In genomic region chr21:25569711-25570110, GRCh38 we compare ENCODE assay signal across 17 cellular contexts. TPM values are rescaled to one million over a fixed set of nuclear protein-coding genes. Genes with fewer than 3 reads are reported as not detected.
DNase-seq lines count a peak whose midpoint lies in the region; ATAC-seq and TF ChIP-seq lines count a peak whose summit lies in the region.
"Had no signal": no experiment of that assay in that cellular context is flagged by ENCODE, and none has a peak within 500 bp of the region (broad histone marks: within the 10 kb centered on the region; RNA-seq: fewer than 3 reads in every experiment).

No MANE protein-coding gene starts in this region.

- H3K36me3 Mint-ChIP-seq in activated naive CD8-positive, alpha-beta T cell treated with anti-CD3 and anti-CD28 coated beads for 36 hours, result peaks cover 87% of the 10 kb centered on the region
- H3K36me3 Mint-ChIP-seq in stimulated activated naive B cell treated with anti-CD40 and anti-IgM and Interleukin-4, amounts not matched to agents 10 μg/mL and 1 μg/mL and 100 μg/mL, for 72 hours, result peaks cover 62 to 81% of the 10 kb centered on the region in 2 donors

- no peak overlapping the region for H3K4me3 ChIP-seq in IMR-90 (ENCODE audit: insufficient read depth, low read depth, low read length)
- no peak overlapping the region for H3K4me3 ChIP-seq in esophagus squamous epithelium
- H3K4me3 ChIP-seq: pancreas, Peyer's patch, tibial artery had no signal

- in situ Hi-C loops in IMR-90 (cut with MboI; ENCODE audit: low sequenced_read_pairs), result loop anchor here (10.0 kb wide), 1 partner anchor 145 kb away; no protein-coding TSS in a partner anchor

- peaks cover 19 to 44% of the 10 kb centered on the region in 2 experiments for H3K79me1 ChIP-seq in IMR-90 (ENCODE audit: low read depth in 1 of 2, low read length in 2 of 2)

- TF ChIP-seq CTCF in IMR-90 (conservative IDR thresholded peaks at IDR 0.05; ENCODE audit: low read depth, low read length), result no peak
- TF ChIP-seq CTCF in esophagus squamous epithelium (IDR thresholded peaks at IDR 0.05), result no peak

- no peak overlapping the region for H2BK15ac ChIP-seq in IMR-90 (ENCODE audit: low read depth, low read length)

- POLR2A ChIA-PET in IMR-90 (lab: Charles Lee; ENCODE audit: unreplicated experiment), result no interaction called here

- H4K91ac ChIP-seq in IMR-90 (ENCODE audit: insufficient read depth, low read depth, low read length), result no peak overlapping the region

- H3K27ac ChIP-seq in IMR-90 (ENCODE audit: insufficient read depth, low read length) (no peak overlapping the region), esophagus squamous epithelium (no peak overlapping the region)
- H3K27ac ChIP-seq: pancreas, tibial artery had no signal

- peaks cover 1% of the 10 kb centered on the region for H3K9me3 Mint-ChIP-seq in activated naive CD8-positive, alpha-beta T cell treated with anti-CD3 and anti-CD28 coated beads for 36 hours
- H3K9me3 Mint-ChIP-seq in stimulated activated naive B cell treated with anti-CD40 and anti-IgM and Interleukin-4, amounts not matched to agents 10 μg/mL and 1 μg/mL and 100 μg/mL, for 72 hours, result no peaks in the 10 kb centered on the region

- CTCF ChIA-PET in IMR-90 (lab: Yijun Ruan, JAX), result no interaction called here

- 80 to 100% methylated on average over 1 of the region's 4 CpGs for WGBS in IMR-90 (ENCODE audit: extremely low coverage in 2 of 2, insufficient read length in 1 of 2), 2 experiments
- WGBS in esophagus squamous epithelium, 2 donors, result 72 to 88% methylated on average over 4 of the region's 4 CpGs

- peaks cover 7% of the 10 kb centered on the region; the same call in 1 of the 2 replicates for H3K36me3 ChIP-seq in IMR-90 (ENCODE audit: control insufficient read depth, insufficient read depth, low read length)
- peaks cover 0 to 15% (median 0%) of the 10 kb centered on the region in 3 donors for H3K36me3 ChIP-seq in esophagus squamous epithelium
- H3K36me3 ChIP-seq: pancreas, Peyer's patch had no signal

- no peak overlapping the region for H3K9ac ChIP-seq in IMR-90 (ENCODE audit: low read depth, low read length)

- H3K4me1 Mint-ChIP-seq in activated naive CD8-positive, alpha-beta T cell treated with anti-CD3 and anti-CD28 coated beads for 36 hours, result peaks cover 62% of the 10 kb centered on the region
- peaks cover 40 to 70% of the 10 kb centered on the region in 2 donors for H3K4me1 Mint-ChIP-seq in stimulated activated naive B cell treated with anti-CD40 and anti-IgM and Interleukin-4, amounts not matched to agents 10 μg/mL and 1 μg/mL and 100 μg/mL, for 72 hours

- no peak overlapping the region for H3K56ac ChIP-seq in IMR-90 (ENCODE audit: extremely low read depth, insufficient read depth, low read length)

- no peak overlapping the region for H3K4ac ChIP-seq in IMR-90 (ENCODE audit: low read depth, low read length)

- no peak overlapping the region for H3K23ac ChIP-seq in IMR-90 (ENCODE audit: low read depth, low read length)

- no peak overlapping the region for H3K14ac ChIP-seq in IMR-90 (replicated peaks; ENCODE audit: low read depth, low read length)

- H2BK20ac ChIP-seq in IMR-90 (ENCODE audit: low read depth, low read length), result no peak overlapping the region

- no peak for TF ChIP-seq RAD21 in IMR-90 (IDR thresholded peaks at IDR 0.05; ENCODE audit: low read length)

- dilution Hi-C loops in IMR-90 (cut with HindIII; ENCODE audit: low sequenced_read_pairs, unreplicated experiment), result no loop called here

- H3K27me3 Mint-ChIP-seq in activated naive CD8-positive, alpha-beta T cell treated with anti-CD3 and anti-CD28 coated beads for 36 hours, result peaks cover 31% of the 10 kb centered on the region
- no peaks in the 10 kb centered on the region for H3K27me3 Mint-ChIP-seq in stimulated activated naive B cell treated with anti-CD40 and anti-IgM and Interleukin-4, amounts not matched to agents 10 μg/mL and 1 μg/mL and 100 μg/mL, for 72 hours

- no peaks in the 10 kb centered on the region; the same call in 1 of the 2 replicates for H4K20me1 ChIP-seq in IMR-90 (ENCODE audit: insufficient read depth, low read length)

- intact Hi-C loops in IMR-90 (cut with micrococcal nuclease) (no loop called here), esophagus squamous epithelium (cut with DNase I) (no loop called here)

- no peak overlapping the region for H4K5ac ChIP-seq in IMR-90 (ENCODE audit: low read depth, low read length)

- no peak overlapping the region for H2AFZ ChIP-seq in IMR-90 (replicated peaks; ENCODE audit: low read length, poor library complexity)

- H3K4me1 ChIP-seq in IMR-90 (ENCODE audit: control insufficient read depth, insufficient read depth, low read length) (peaks cover 3% of the 10 kb centered on the region), esophagus squamous epithelium (peaks cover 0 to 14% (median 0%) of the 10 kb centered on the region in 3 donors)
- H3K4me1 ChIP-seq: Peyer's patch had no signal

- no peaks in the 10 kb centered on the region for H3K9me3 ChIP-seq in IMR-90 (ENCODE audit: control insufficient read depth, insufficient read depth, low read length)
- no peaks in the 10 kb centered on the region for H3K9me3 ChIP-seq in esophagus squamous epithelium
- H3K9me3 ChIP-seq: pancreas, Peyer's patch, tibial artery had no signal

- peak overlapping the region; percentile 97 for H3K27ac Mint-ChIP-seq in activated naive CD8-positive, alpha-beta T cell treated with anti-CD3 and anti-CD28 coated beads for 36 hours
- peak overlapping the region; percentile 97 for H3K27ac Mint-ChIP-seq in stimulated activated naive B cell treated with anti-CD40 and anti-IgM and Interleukin-4, amounts not matched to agents 10 μg/mL and 1 μg/mL and 100 μg/mL, for 72 hours

- H3K18ac ChIP-seq in IMR-90 (ENCODE audit: low read depth, low read length), result no peak overlapping the region; the same call in 1 of the 2 replicates

- DNase-seq in stimulated activated CD4-positive, alpha-beta T cell treated with anti-CD3 and anti-CD28 coated beads, Interleukin-15, amount 100 ng/mL, for 24 hours, result peak; percentile 35
- DNase-seq in stimulated activated CD4-positive, alpha-beta T cell treated with anti-CD3 and anti-CD28 coated beads, Interleukin-1b, Interleukin-23, amount 100 ng/mL, for 48 hours, result no peak
- DNase-seq in IMR-90, result no peak
- no peak for DNase-seq in activated naive CD8-positive, alpha-beta T cell treated with anti-CD3 and anti-CD28 coated beads for 36 hours
- no peak for DNase-seq in stimulated activated naive B cell treated with anti-CD40 and anti-IgM and Interleukin-4, amounts not matched to agents 10 μg/mL and 1 μg/mL and 100 μg/mL, for 72 hours
- no peak for DNase-seq in GM03348 (ENCODE audit: low spot score)
- no peak for DNase-seq in esophagus squamous epithelium (lab: John Stamatoyannopoulos, UW)
- DNase-seq: activated CD4-positive, CD25-positive, alpha-beta regulatory T cell; DMS153; hypothalamus; kidney glomerular epithelial cell; NCI-H1417; pancreas; Peyer's patch; stimulated activated CD4-positive, alpha-beta T cell treated with anti-CD3 and anti-CD28 coated beads, Interleukin-4, amount 100 ng/mL, for 4 hours; tibial artery had no signal

- H3K4me2 ChIP-seq in IMR-90 (ENCODE audit: low read depth, low read length), result no peak overlapping the region

- no peak overlapping the region for H2AK9ac ChIP-seq in IMR-90 (replicated peaks; ENCODE audit: low read depth, low read length, poor library complexity)

- peak overlapping the region; percentile 96 for H3K4me3 Mint-ChIP-seq in activated naive CD8-positive, alpha-beta T cell treated with anti-CD3 and anti-CD28 coated beads for 36 hours
- H3K4me3 Mint-ChIP-seq in stimulated activated naive B cell treated with anti-CD40 and anti-IgM and Interleukin-4, amounts not matched to agents 10 μg/mL and 1 μg/mL and 100 μg/mL, for 72 hours, result peak overlapping the region; percentile 76 to 86

- H3K9me1 ChIP-seq in IMR-90 (ENCODE audit: insufficient read depth, low read length), result peaks cover 11% of the 10 kb centered on the region

- ATAC-seq in IMR-90 (ENCODE audit: low read depth), result no peak
- ATAC-seq in stimulated activated naive B cell treated with anti-CD40 and anti-IgM and Interleukin-4, amounts not matched to agents 10 μg/mL and 1 μg/mL and 100 μg/mL, for 72 hours (replicated peaks), result no peak
- no peak for ATAC-seq in GM21390 (IDR thresholded peaks at IDR 0.05; ENCODE audit: unreplicated experiment)
- ATAC-seq: pancreas had no signal

- peak overlapping the region; percentile 55 for H2AK5ac ChIP-seq in IMR-90 (ENCODE audit: low read depth, low read length)

- H4K8ac ChIP-seq in IMR-90 (ENCODE audit: low read depth in 2 of 2, low read length in 2 of 2), result no peak overlapping the region

- no peak overlapping the region for H2BK120ac ChIP-seq in IMR-90 (ENCODE audit: low read depth, low read length)

- no peak for TF ChIP-seq POLR2A in IMR-90 (IDR thresholded peaks at IDR 0.05; ENCODE audit: low read depth, low read length)
- TF ChIP-seq POLR2A in esophagus squamous epithelium (IDR thresholded peaks at IDR 0.05), result no peak

- no peak overlapping the region for H2BK5ac ChIP-seq in IMR-90 (ENCODE audit: low read depth, low read length, poor library complexity, severe bottlenecking)

- H3K27me3 ChIP-seq in IMR-90 (ENCODE audit: control insufficient read depth, insufficient read depth, low read length), result no peaks in the 10 kb centered on the region
- no peaks in the 10 kb centered on the region for H3K27me3 ChIP-seq in esophagus squamous epithelium
- H3K27me3 ChIP-seq: pancreas, Peyer's patch, tibial artery had no signal

- BruUV-seq in IMR-90 (replicated peaks; lab: Mats Ljungman, UMichigan), result no TSS peak

TF ChIP-seq in IMR-90, 13 proteins besides CTCF, POLR2A, EP300 and RAD21:
- TF ChIP-seq MAFK (IDR thresholded peaks at IDR 0.05; ENCODE audit: low read depth, low read length), result peak; percentile 81
- TF ChIP-seq RCOR1 (IDR thresholded peaks at IDR 0.05; ENCODE audit: insufficient replicate concordance, low read length), result no peak
- no peak for TF ChIP-seq SMC3 (IDR thresholded peaks at IDR 0.05; ENCODE audit: low read depth, low read length)

RNA-seq across cellular contexts. Expression of gene MRPL39, which starts 37.6 kb away (rescaled TPM):
- 20.6 and 40.0 TPM in 2 replicates for total RNA-seq in IMR-90 (2012; rRNA removed)
- 15.2 and 15.4 TPM in 2 replicates for polyA plus RNA-seq in IMR-90 (2012; rRNA removed)
- 3.0 and 5.4 TPM in 2 replicates for polyA plus RNA-seq in IMR-90 (2012; cell fraction: cytosol; rRNA removed)
- 1.3 and 5.9 TPM in 2 replicates for polyA plus RNA-seq in IMR-90 (2012; cell fraction: nucleus; rRNA removed; ENCODE audit: low replicate concordance)
- 10 to 100 TPM; 86.1 to 86.2 TPM for total RNA-seq in activated naive CD8-positive, alpha-beta T cell treated with anti-CD3 and anti-CD28 coated beads for 36 hours
- total RNA-seq in esophagus squamous epithelium, result 10 to 100 TPM; 12.5 to 30.5 (median 28.1) TPM
